ENCODE assay signal across 1 cellular context in genomic region chr1:156666862-156667609, GRCh38.
TF ChIP-seq lines count a peak whose summit lies in the region.

No MANE protein-coding gene starts in this region.

TF ChIP-seq in K562, 482 proteins besides CTCF, POLR2A, EP300 and RAD21:
- TF ChIP-seq ZNF282 (CRISPR knock-in tag; IDR thresholded peaks at IDR 0.05) (no peak), ATF6 (CRISPR knock-in tag; IDR thresholded peaks at IDR 0.05) (no peak), MCM7 (IDR thresholded peaks at IDR 0.05) (no peak), ZNF41 (CRISPR knock-in tag; conservative IDR thresholded peaks at IDR 0.05) (no peak), CBX3 (IDR thresholded peaks at IDR 0.05; ENCODE audit: borderline replicate concordance in 1 of 2, low read length in 2 of 2) (peak in 1 of 2 experiments; percentile 11; a peak in 1 of 3 replicates), BCOR (IDR thresholded peaks at IDR 0.05) (peak; percentile 41; the same call in 1 of the 2 replicates), RBM25 (IDR thresholded peaks at IDR 0.05; ENCODE audit: low read depth, low read length, severe bottlenecking) (peak; percentile 68), ZNF717 (CRISPR knock-in tag; IDR thresholded peaks at IDR 0.05) (no peak), POLR2AphosphoS2 (IDR thresholded peaks at IDR 0.05; ENCODE audit: low read length) (no peak)
